In genomic region chr11:75435571-75435925, GRCh38 we compare ENCODE assay signal across 20 cellular contexts. TPM values are rescaled to one million over a fixed set of nuclear protein-coding genes. Genes with fewer than 3 reads are reported as not detected.
DNase-seq lines count a peak whose midpoint lies in the region; ATAC-seq, FAIRE-seq and TF ChIP-seq lines count a peak whose summit lies in the region.
"Had no signal": no experiment of that assay in that cellular context is flagged by ENCODE, and none has a peak within 500 bp of the region (broad histone marks: within the 10 kb centered on the region; RNA-seq: fewer than 3 reads in every experiment).

No MANE protein-coding gene starts in this region.

- H3K4ac ChIP-seq in mesenchymal stem cell (ENCODE audit: low read depth in 1 of 2, low read length in 2 of 2), result no peak overlapping the region

- H3K36me3 ChIP-seq in HepG2 (replicated peaks in 1 of 2; ENCODE audit: control insufficient read depth in 1 of 2, insufficient read depth in 2 of 2, low read length in 2 of 2) (peaks cover 6 to 31% of the 10 kb centered on the region in 2 experiments; a peak in 3 of 5 replicates), right lobe of liver (no peaks in the 10 kb centered on the region), mesenchymal stem cell (ENCODE audit: control insufficient read depth in 1 of 2, insufficient read depth in 2 of 2, low read depth in 1 of 2, low read length in 2 of 2) (no peaks in the 10 kb centered on the region), psoas muscle (ENCODE audit: insufficient read depth in 1 of 2, low read depth in 1 of 2) (peaks cover 0 to 20% of the 10 kb centered on the region in 2 donors)
- H3K36me3 ChIP-seq: BLaER1, HAP-1 had no signal

- H3K4me3 ChIP-seq in HepG2 (replicated peaks in 1 of 3; ENCODE audit: insufficient read depth in 1 of 3, low read depth in 2 of 3, low read length in 3 of 3) (no peak overlapping the region), right lobe of liver (no peak overlapping the region), mesenchymal stem cell (ENCODE audit: insufficient read depth in 1 of 2, low read depth in 1 of 2, low read length in 2 of 2) (no peak overlapping the region), psoas muscle (no peak overlapping the region)
- H3K4me3 ChIP-seq: BLaER1, GM12878, GM23248, HAP-1 had no signal

- H3K14ac ChIP-seq in mesenchymal stem cell (ENCODE audit: low read length in 2 of 2), result no peak overlapping the region

- TF ChIP-seq POLR2A in HepG2 (IDR thresholded peaks at IDR 0.05; ENCODE audit: insufficient read depth in 1 of 2, low read depth in 2 of 2, low read length in 2 of 2) (no peak), right lobe of liver (IDR thresholded peaks at IDR 0.05) (no peak)

- H3K27ac Mint-ChIP-seq in progenitor cell of endocrine pancreas, result no peak overlapping the region

- TF ChIP-seq EP300 in HepG2 (IDR thresholded peaks at IDR 0.05; ENCODE audit: low read depth in 2 of 2, low read length in 2 of 2), result no peak
- no peak for TF ChIP-seq EP300 in HepG2 (CRISPR knock-in tag; IDR thresholded peaks at IDR 0.05; ENCODE audit: borderline replicate concordance)

- FAIRE-seq in HepG2 (lab: Jason Lieb, UNC), result no peak
- FAIRE-seq: GM12878 had no signal

- no peaks in the 10 kb centered on the region for H3K9me3 Mint-ChIP-seq in progenitor cell of endocrine pancreas (ENCODE audit: low read depth)

- peak; percentile 9 for DNase-seq in NCI-H1694 (lab: John Stamatoyannopoulos, UW)
- DNase-seq in NCI-H1694 treated with DMSO at 0.1 percent for 48 hours (lab: John Stamatoyannopoulos, UW), result no peak
- DNase-seq in HepG2 (ENCODE audit: low spot score), result no peak
- DNase-seq in right lobe of liver, result no peak
- no peak for DNase-seq in mesenchymal stem cell
- peak; percentile 4 to 26 for DNase-seq in psoas muscle
- DNase-seq in progenitor cell of endocrine pancreas (ENCODE audit: low spot score, unreplicated experiment), result no peak
- no peak for DNase-seq in HK-2 (ENCODE audit: unreplicated experiment)
- DNase-seq: 8988T; CD4-positive, alpha-beta memory T cell; DMS53; DND-41; EL; GM23248 had no signal

- H3K27ac ChIP-seq in HepG2 (ENCODE audit: extremely low read length, insufficient read depth, low read length) (no peak overlapping the region), right lobe of liver (no peak overlapping the region), mesenchymal stem cell (ENCODE audit: low read length, poor library complexity, severe bottlenecking) (no peak overlapping the region), psoas muscle (no peak overlapping the region)
- H3K27ac ChIP-seq: BLaER1, GM23248 had no signal

- H3K79me1 ChIP-seq in mesenchymal stem cell (replicated peaks; ENCODE audit: low read length, poor library complexity, severe bottlenecking), result no peaks in the 10 kb centered on the region

- BruUV-seq in HepG2 (replicated peaks; lab: Mats Ljungman, UMichigan), result no TSS peak

- H3K23ac ChIP-seq in mesenchymal stem cell (ENCODE audit: low read length in 2 of 2), result no peak overlapping the region

- H4K20me1 ChIP-seq in HepG2 (ENCODE audit: insufficient read depth, low read length), result no peaks in the 10 kb centered on the region

- H2BK5ac ChIP-seq in mesenchymal stem cell (ENCODE audit: low read depth, low read length, poor library complexity, severe bottlenecking), result no peak overlapping the region

- peaks cover 2 to 15% of the 10 kb centered on the region in 2 experiments; a peak in 4 of 5 replicates for H3K27me3 ChIP-seq in HepG2 (ENCODE audit: control insufficient read depth in 1 of 2, insufficient read depth in 2 of 2, low read length in 2 of 2)
- no peaks in the 10 kb centered on the region for H3K27me3 ChIP-seq in right lobe of liver
- H3K27me3 ChIP-seq in mesenchymal stem cell (ENCODE audit: control insufficient read depth in 1 of 2, insufficient read depth in 1 of 2, low read length in 2 of 2), result peaks cover 34 to 35% of the 10 kb centered on the region in 2 experiments
- peaks cover 0 to 34% (median 10%) of the 10 kb centered on the region in 3 donors for H3K27me3 ChIP-seq in psoas muscle (ENCODE audit: insufficient read depth in 3 of 3, low read length in 2 of 3)

- in situ Hi-C loops in HepG2 (cut with HindIII; ENCODE audit: extremely low pct_ligation_motif_present, low pct_unique_long_range_greater_than_20kb), result no loop called here

- H3K4me1 Mint-ChIP-seq in progenitor cell of endocrine pancreas (ENCODE audit: low read depth), result peaks cover 2% of the 10 kb centered on the region

- no peaks in the 10 kb centered on the region for H3K79me2 ChIP-seq in HepG2 (ENCODE audit: insufficient read depth, low read length)

- intact Hi-C loops in HepG2 (cut with micrococcal nuclease; ENCODE audit: unreplicated experiment) (no loop called here), right lobe of liver (cut with DNase I) (no loop called here), psoas muscle (cut with DNase I) (no loop called here)

- no peak overlapping the region for H4K91ac ChIP-seq in mesenchymal stem cell (ENCODE audit: low read length)

- H2BK12ac ChIP-seq in mesenchymal stem cell (ENCODE audit: low read length in 2 of 2), result no peak overlapping the region

- CTCF ChIA-PET in HepG2 (lab: Yijun Ruan, JAX; ENCODE audit: low intra/inter-chr PET ratio, low total read pairs), result no interaction called here

- no peak overlapping the region for H3K9ac ChIP-seq in HepG2 (ENCODE audit: insufficient read depth, low read depth, low read length)
- H3K9ac ChIP-seq in mesenchymal stem cell (ENCODE audit: low read length), result no peak overlapping the region
- H3K9ac ChIP-seq: BLaER1, GM23248 had no signal

- H3K4me1 ChIP-seq in HepG2 (ENCODE audit: insufficient read depth, low read length) (peaks cover 29% of the 10 kb centered on the region), right lobe of liver (no peaks in the 10 kb centered on the region), mesenchymal stem cell (ENCODE audit: control insufficient read depth, insufficient read depth, low read depth, low read length) (peaks cover 6% of the 10 kb centered on the region), psoas muscle (no peaks in the 10 kb centered on the region)
- H3K4me1 ChIP-seq: HAP-1 had no signal

- no peak overlapping the region for H2AK5ac ChIP-seq in mesenchymal stem cell (ENCODE audit: low read length, severe bottlenecking)

- no peaks in the 10 kb centered on the region for H3K36me3 Mint-ChIP-seq in progenitor cell of endocrine pancreas (ENCODE audit: insufficient read depth)

- no peak overlapping the region for H4K8ac ChIP-seq in mesenchymal stem cell (ENCODE audit: low read length)

- H3K9me3 ChIP-seq in HepG2 (ENCODE audit: low read length) (no peaks in the 10 kb centered on the region), right lobe of liver (no peaks in the 10 kb centered on the region), mesenchymal stem cell (ENCODE audit: control insufficient read depth, low read length) (no peaks in the 10 kb centered on the region), psoas muscle (no peaks in the 10 kb centered on the region)
- H3K9me3 ChIP-seq: BLaER1, HAP-1 had no signal

- H3K4me2 ChIP-seq in HepG2 (ENCODE audit: low read depth, low read length), result no peak overlapping the region
- H3K4me2 ChIP-seq in mesenchymal stem cell (ENCODE audit: low read length, poor library complexity, severe bottlenecking), result no peak overlapping the region
- H3K4me2 ChIP-seq: BLaER1 had no signal

- TF ChIP-seq RAD21 in HepG2 (CRISPR knock-in tag; IDR thresholded peaks at IDR 0.05), result no peak

- 96% methylated on average over 7 of the region's 9 CpGs for WGBS in HepG2 (ENCODE audit: low lambda C conversion rate)
- 60% methylated on average over 1 of the region's 9 CpGs for WGBS in right lobe of liver (ENCODE audit: insufficient coverage, low coverage, low lambda C conversion rate, missing lambda C conversion rate)
- 88% methylated on average over 9 of the region's 9 CpGs for WGBS in mesenchymal stem cell
- 82 to 95% (median 87%) methylated on average over 9 of the region's 9 CpGs for WGBS in psoas muscle, 3 donors

- peaks cover 51% of the 10 kb centered on the region for H3K27me3 Mint-ChIP-seq in progenitor cell of endocrine pancreas

- no peak overlapping the region for H3K18ac ChIP-seq in mesenchymal stem cell (ENCODE audit: low read depth in 1 of 2, low read length in 2 of 2)

- ATAC-seq in HepG2 (no peak), right lobe of liver (no peak), psoas muscle (no peak)
- ATAC-seq: GM12878 had no signal

- no peak overlapping the region for H3K4me3 Mint-ChIP-seq in progenitor cell of endocrine pancreas (ENCODE audit: low read depth)
- H3K4me3 Mint-ChIP-seq: CD14-positive monocyte; CD4-positive, alpha-beta memory T cell had no signal

- H2AFZ ChIP-seq in HepG2 (ENCODE audit: low read length) (no peak overlapping the region), mesenchymal stem cell (ENCODE audit: low read depth, low read length) (no peak overlapping the region)
- H2AFZ ChIP-seq: GM23248 had no signal

- no peak overlapping the region for H2BK120ac ChIP-seq in mesenchymal stem cell (ENCODE audit: low read depth, low read length)

- peak overlapping the region; percentile 15 for H2BK15ac ChIP-seq in mesenchymal stem cell (ENCODE audit: low read depth, poor library complexity, severe bottlenecking)

- POLR2A ChIA-PET in HepG2 (lab: Yijun Ruan, JAX), result no interaction called here

- TF ChIP-seq CTCF in HepG2 (CRISPR knock-in tag; IDR thresholded peaks at IDR 0.05) (no peak), right lobe of liver (IDR thresholded peaks at IDR 0.05) (no peak), psoas muscle (IDR thresholded peaks at IDR 0.05) (no peak), progenitor cell of endocrine pancreas (IDR thresholded peaks at IDR 0.05; ENCODE audit: unreplicated experiment) (no peak)

RNA-seq across cellular contexts. Expression of gene KLHL35, which starts 2.5 kb away (rescaled TPM):
- total RNA-seq in HepG2 (2016; rRNA removed; fragmentation: Illumina TruSeq; extraction: Trizol) (not detected in 2 replicates), right lobe of liver (under 1 TPM in 1 of 6 experiments, not detected in 5; 0.09 TPM), psoas muscle (under 1 TPM; 0.34 to 0.64 (median 0.39) TPM), progenitor cell of endocrine pancreas (0.55 and 1.2 TPM in 2 replicates)
- total RNA-seq in HepG2 (2016; cell fraction: cytosol; rRNA removed; fragmentation: Illumina TruSeq; extraction: Trizol; ENCODE audit: low read depth), result not detected in 2 replicates
- total RNA-seq in HepG2 (2016; cell fraction: insoluble cytoplasmic fraction; rRNA removed; fragmentation: Illumina TruSeq; extraction: Trizol), result not detected in 2 replicates
- not detected in 2 replicates for total RNA-seq in HepG2 (2016; cell fraction: membrane; rRNA removed; fragmentation: Illumina TruSeq; extraction: Trizol)
- total RNA-seq in HepG2 (2016; cell fraction: nucleus; rRNA removed; fragmentation: Illumina TruSeq; extraction: Trizol), result not detected in 2 replicates
- polyA plus RNA-seq in HepG2 (2011; rRNA removed) (not detected in 2 replicates), psoas muscle (1 to 10 TPM in 2 of 3 donors, under 1 TPM in 1; 0.56 to 4.1 (median 1.2) TPM)
- 0.03 TPM in 1 of 2 replicates, not detected in the other for polyA plus RNA-seq in HepG2 (2011; cell fraction: cytosol; rRNA removed)
- 0.10 and 0.14 TPM in 2 replicates for polyA plus RNA-seq in HepG2 (2011; cell fraction: nucleus; rRNA removed)
- polyA plus RNA-seq in HepG2 (2012), result 0.12 TPM in 1 of 2 replicates, not detected in the other
- polyA plus RNA-seq in HepG2 (2016; cell fraction: cytosol; fragmentation: Illumina TruSeq; extraction: Trizol; ENCODE audit: low read depth), result not detected in 2 replicates
- polyA plus RNA-seq in HepG2 (2016; cell fraction: insoluble cytoplasmic fraction; fragmentation: Illumina TruSeq; extraction: Trizol; ENCODE audit: low read depth), result not detected in 2 replicates
- not detected in 2 replicates for polyA plus RNA-seq in HepG2 (2016; cell fraction: membrane; fragmentation: Illumina TruSeq; extraction: Trizol; ENCODE audit: low read depth)
- polyA plus RNA-seq in HepG2 (2016; cell fraction: nucleus; fragmentation: Illumina TruSeq; extraction: Trizol; ENCODE audit: insufficient read depth, low read depth), result 1.3 TPM in 1 of 2 replicates, not detected in the other
- polyA minus RNA-seq in HepG2 (2011; rRNA and poly(A)+ RNA removed; ENCODE audit: low replicate concordance), result 9.7 TPM in 1 of 2 replicates, not detected in the other
- 0.70 TPM in 1 of 2 replicates, not detected in the other for polyA minus RNA-seq in HepG2 (2011; cell fraction: cytosol; rRNA and poly(A)+ RNA removed)
- 0.64 TPM in 1 of 2 replicates, not detected in the other for polyA minus RNA-seq in HepG2 (2011; cell fraction: nucleus; rRNA and poly(A)+ RNA removed)
- polyA plus RNA-seq in mesenchymal stem cell (2013, experiment 1 of 2), result 0.26 TPM
- polyA plus RNA-seq in mesenchymal stem cell (2013, experiment 2 of 2), result 0.34 TPM
- total RNA-seq: G401, H4 had no signal

RNA-seq across cellular contexts. Expression of gene RPS3, which starts 36.2 kb away (rescaled TPM):
- total RNA-seq in HepG2 (2016; rRNA removed; fragmentation: Illumina TruSeq; extraction: Trizol) (2,143 and 2,814 TPM in 2 replicates), right lobe of liver (100 to 1,000 TPM; 311 to 560 (median 447) TPM), psoas muscle (1,000 to 10,000 TPM in 2 of 4 donors, 100 to 1,000 TPM in 2; 807 to 1,216 (median 929) TPM), progenitor cell of endocrine pancreas (2,637 and 2,682 TPM in 2 replicates)
- total RNA-seq in HepG2 (2016; cell fraction: cytosol; rRNA removed; fragmentation: Illumina TruSeq; extraction: Trizol; ENCODE audit: low read depth), result 3,026 and 3,837 TPM in 2 replicates
- 2,366 and 2,701 TPM in 2 replicates for total RNA-seq in HepG2 (2016; cell fraction: insoluble cytoplasmic fraction; rRNA removed; fragmentation: Illumina TruSeq; extraction: Trizol)
- 5,197 and 5,735 TPM in 2 replicates for total RNA-seq in HepG2 (2016; cell fraction: membrane; rRNA removed; fragmentation: Illumina TruSeq; extraction: Trizol)
- 799 and 826 TPM in 2 replicates for total RNA-seq in HepG2 (2016; cell fraction: nucleus; rRNA removed; fragmentation: Illumina TruSeq; extraction: Trizol)
- polyA plus RNA-seq in HepG2 (2011; rRNA removed) (3,295 and 3,616 TPM in 2 replicates), psoas muscle (1,000 to 10,000 TPM; 1,619 to 2,132 (median 1,802) TPM)
- 3,790 and 3,975 TPM in 2 replicates for polyA plus RNA-seq in HepG2 (2011; cell fraction: cytosol; rRNA removed)
- polyA plus RNA-seq in HepG2 (2011; cell fraction: nucleus; rRNA removed), result 1,120 and 1,329 TPM in 2 replicates
- polyA plus RNA-seq in HepG2 (2012), result 4,677 and 5,383 TPM in 2 replicates
- polyA plus RNA-seq in HepG2 (2016; cell fraction: cytosol; fragmentation: Illumina TruSeq; extraction: Trizol; ENCODE audit: low read depth), result 4,653 and 5,328 TPM in 2 replicates
- 3,740 and 3,849 TPM in 2 replicates for polyA plus RNA-seq in HepG2 (2016; cell fraction: insoluble cytoplasmic fraction; fragmentation: Illumina TruSeq; extraction: Trizol; ENCODE audit: low read depth)
- 7,247 and 7,550 TPM in 2 replicates for polyA plus RNA-seq in HepG2 (2016; cell fraction: membrane; fragmentation: Illumina TruSeq; extraction: Trizol; ENCODE audit: low read depth)
- 2,020 and 2,028 TPM in 2 replicates for polyA plus RNA-seq in HepG2 (2016; cell fraction: nucleus; fragmentation: Illumina TruSeq; extraction: Trizol; ENCODE audit: insufficient read depth, low read depth)
- polyA minus RNA-seq in HepG2 (2011; rRNA and poly(A)+ RNA removed; ENCODE audit: low replicate concordance), result 1,170 and 2,337 TPM in 2 replicates
- 547 and 597 TPM in 2 replicates for polyA minus RNA-seq in HepG2 (2011; cell fraction: cytosol; rRNA and poly(A)+ RNA removed)
- 281 and 352 TPM in 2 replicates for polyA minus RNA-seq in HepG2 (2011; cell fraction: nucleus; rRNA and poly(A)+ RNA removed)
- 4,029 TPM for polyA plus RNA-seq in mesenchymal stem cell (2013, experiment 1 of 2)
- polyA plus RNA-seq in mesenchymal stem cell (2013, experiment 2 of 2), result 4,151 TPM

Comparison
In these comparisons a context has a peak if more than half of its experiments do, and no peak if none do; other contexts are left out.
1. DNase-seq: peak in NCI-H1694 (single experiment) and psoas muscle (2 of 2); none in NCI-H1694 treated with DMSO at 0.1 percent for 48 hours (single experiment), HepG2 (single experiment), right lobe of liver (0 of 3), mesenchymal stem cell (single experiment), progenitor cell of endocrine pancreas (single experiment) and HK-2 (single experiment).